In the genomic region with DNA sequence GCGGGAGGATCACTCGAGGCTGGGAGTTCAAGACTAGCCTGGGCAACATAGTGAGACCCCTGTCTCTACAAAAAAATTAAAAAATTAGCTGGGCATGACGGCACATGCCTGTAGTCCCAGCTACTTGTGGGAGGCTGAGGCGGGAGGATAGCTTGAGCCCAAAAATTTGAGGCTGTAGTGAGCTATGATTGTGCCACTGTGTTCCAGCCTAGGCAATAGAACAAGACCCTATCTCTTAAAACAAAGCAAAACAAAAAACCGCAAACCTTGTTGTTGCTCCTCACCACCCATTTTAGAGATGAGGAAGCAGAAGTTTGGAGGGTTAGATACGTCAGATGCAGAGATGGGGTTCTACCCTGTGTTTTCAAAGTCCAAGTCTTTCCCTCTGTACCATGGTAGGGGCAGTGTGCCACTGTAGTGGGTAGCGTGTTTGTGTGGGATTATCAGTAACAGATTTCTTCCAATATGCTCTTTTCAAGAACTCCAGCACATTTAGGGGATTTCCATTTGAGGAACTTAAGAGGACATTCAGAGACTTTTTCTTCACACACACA, we compare ENCODE assay signal across 14 cellular contexts.
DNase-seq lines count a peak whose midpoint lies in the region; ATAC-seq lines count a peak whose summit lies in the region.
"Had no signal": no experiment of that assay in that cellular context is flagged by ENCODE, and none has a peak within 500 bp of the region (broad histone marks: within the 10 kb centered on the region; RNA-seq: fewer than 3 reads in every experiment).

No MANE protein-coding gene starts in this region.

- peaks cover 39% of the 10 kb centered on the region for H3K4me1 Mint-ChIP-seq in T-helper 1 cell treated with Interleukin-12 subunit alpha and Interleukin-12 subunit beta and Interleukin-4 antibody, amounts not matched to agents 30 μg/mL and 1 μg/mL, for 36 hours (ENCODE audit: low read depth)
- H3K4me1 Mint-ChIP-seq in central memory CD8-positive, alpha-beta T cell = peaks cover 63% of the 10 kb centered on the region

- H3K9me3 Mint-ChIP-seq in T-helper 1 cell treated with Interleukin-12 subunit alpha and Interleukin-12 subunit beta and Interleukin-4 antibody, amounts not matched to agents 30 μg/mL and 1 μg/mL, for 36 hours = peaks cover 12% of the 10 kb centered on the region
- H3K9me3 Mint-ChIP-seq in central memory CD8-positive, alpha-beta T cell = no peaks in the 10 kb centered on the region

- no peak overlapping the region for H3K9ac ChIP-seq in skeletal muscle tissue (ENCODE audit: low read depth in 1 of 3, low read length in 3 of 3)

- no peaks in the 10 kb centered on the region for H3K27me3 Mint-ChIP-seq in T-helper 1 cell treated with Interleukin-12 subunit alpha and Interleukin-12 subunit beta and Interleukin-4 antibody, amounts not matched to agents 30 μg/mL and 1 μg/mL, for 36 hours (ENCODE audit: low read depth)
- H3K27me3 Mint-ChIP-seq in central memory CD8-positive, alpha-beta T cell = no peaks in the 10 kb centered on the region

- H3K36me3 Mint-ChIP-seq in T-helper 1 cell treated with Interleukin-12 subunit alpha and Interleukin-12 subunit beta and Interleukin-4 antibody, amounts not matched to agents 30 μg/mL and 1 μg/mL, for 36 hours (ENCODE audit: low read depth) = peaks cover 40% of the 10 kb centered on the region
- H3K36me3 Mint-ChIP-seq in central memory CD8-positive, alpha-beta T cell (ENCODE audit: insufficient read depth) = peaks cover 6% of the 10 kb centered on the region

- H3K4me3 ChIP-seq in skeletal muscle tissue (ENCODE audit: low read length in 3 of 3) = no peak overlapping the region
- H3K4me3 ChIP-seq: smooth muscle cell had no signal

- H3K9me3 ChIP-seq in skeletal muscle tissue (ENCODE audit: control insufficient read depth in 3 of 3, low read length in 3 of 3) = no peaks in the 10 kb centered on the region

- peak overlapping the region; percentile 79 for H3K27ac Mint-ChIP-seq in T-helper 1 cell treated with Interleukin-12 subunit alpha and Interleukin-12 subunit beta and Interleukin-4 antibody, amounts not matched to agents 30 μg/mL and 1 μg/mL, for 36 hours
- peak overlapping the region; percentile 83 for H3K27ac Mint-ChIP-seq in central memory CD8-positive, alpha-beta T cell (ENCODE audit: low read depth)

- no peaks in the 10 kb centered on the region for H3K36me3 ChIP-seq in skeletal muscle tissue (ENCODE audit: control insufficient read depth in 3 of 3, insufficient read depth in 3 of 3, low read length in 3 of 3)

- peaks cover 3 to 9% (median 3%) of the 10 kb centered on the region in 3 donors for H3K4me1 ChIP-seq in skeletal muscle tissue (ENCODE audit: control insufficient read depth in 3 of 3, insufficient read depth in 3 of 3, low read length in 3 of 3)

- peak; percentile 31 for ATAC-seq in central memory CD8-positive, alpha-beta T cell (replicated peaks; ENCODE audit: extremely low read depth, poor library complexity, severe bottlenecking)
- no peak for ATAC-seq in GM21737 (IDR thresholded peaks at IDR 0.05; ENCODE audit: unreplicated experiment)

- no peaks in the 10 kb centered on the region for H3K27me3 ChIP-seq in skeletal muscle tissue (ENCODE audit: control insufficient read depth in 3 of 3, insufficient read depth in 3 of 3, low read length in 3 of 3)

- DNase-seq in T-helper 1 cell = no peak
- DNase-seq in MV-4-11 (lab: John Stamatoyannopoulos, UW) = peak; percentile 52
- no peak for DNase-seq in central memory CD8-positive, alpha-beta T cell (ENCODE audit: low spot score in 2 of 2)
- DNase-seq in DMS 273 (lab: John Stamatoyannopoulos, UW; ENCODE audit: unreplicated experiment) = no peak
- no peak for DNase-seq in dermis blood vessel endothelial cell
- DNase-seq: activated gamma-delta T cell, glutamatergic neuron, H7, mesendoderm, T-helper 9 cell had no signal

- peak overlapping the region; percentile 7 for H3K4me3 Mint-ChIP-seq in T-helper 1 cell treated with Interleukin-12 subunit alpha and Interleukin-12 subunit beta and Interleukin-4 antibody, amounts not matched to agents 30 μg/mL and 1 μg/mL, for 36 hours
- H3K4me3 Mint-ChIP-seq in central memory CD8-positive, alpha-beta T cell = no peak overlapping the region

- H3K27ac ChIP-seq in skeletal muscle tissue (ENCODE audit: low read depth, low read length) = peak overlapping the region; percentile 43
